Comparison of ENCODE assay signal across 27 cellular contexts in genomic region chr11:20256925-20257324, GRCh38.
"Had no signal": no experiment of that assay in that cellular context is flagged by ENCODE, and none has a peak within 500 bp of the region (broad histone marks: within the 10 kb centered on the region; RNA-seq: fewer than 3 reads in every experiment).

No MANE protein-coding gene starts in this region.

- H3K27me3 ChIP-seq: ovary, right lobe of liver, tibial nerve, upper lobe of left lung, vagina had no signal

- H3K36me3 Mint-ChIP-seq: immature natural killer cell; naive B cell; natural killer cell; stimulated activated memory B cell treated with anti-CD40 and anti-IgM and Interleukin-4, amounts not matched to agents 10 μg/mL and 1 μg/mL and 100 μg/mL, for 72 hours had no signal

- H3K9me3 Mint-ChIP-seq: natural killer cell; nephron progenitor cell; stimulated activated memory B cell treated with anti-CD40 and anti-IgM and Interleukin-4, amounts not matched to agents 10 μg/mL and 1 μg/mL and 100 μg/mL, for 72 hours; stimulated activated naive CD8-positive, alpha-beta T cell treated with anti-CD3 and anti-CD28 coated beads, Interleukin-15, amount 100 ng/mL, for 72 hours had no signal

- H3K36me3 ChIP-seq: left lung, lower lobe of right lung, ovary, right atrium auricular region, right lobe of liver, tibial nerve, upper lobe of left lung, vagina had no signal

- DNase-seq: hypothalamus; immature natural killer cell; kidney; left colon; left lung; lower lobe of right lung; mammary epithelial cell; mesenchymal stem cell; naive B cell; natural killer cell; nephron progenitor cell; ovary; right lobe of liver; stimulated activated CD4-positive, alpha-beta T cell treated with anti-CD3 and anti-CD28 coated beads, Interleukin-1b, Interleukin-23, amount 100 ng/mL, for 48 hours; stimulated activated CD4-positive, alpha-beta T cell treated with anti-CD3 and anti-CD28 coated beads, Interleukin-2, amount 100 ng/mL, for 48 hours; stimulated activated CD4-positive, alpha-beta T cell treated with anti-CD3 and anti-CD28 coated beads, Interleukin-4, amount 100 ng/mL, for 4 hours; stimulated activated CD8-positive, alpha-beta memory T cell treated with anti-CD3 and anti-CD28 coated beads, Interleukin-4, amount 100 ng/mL, for 48 hours; stimulated activated naive CD4-positive, alpha-beta T cell treated with Interleukin-2 at 50 U/mL for 16 hours; stimulated activated naive CD8-positive, alpha-beta T cell treated with anti-CD3 and anti-CD28 coated beads, Interleukin-15, amount 100 ng/mL, for 72 hours; substantia nigra; upper lobe of left lung had no signal

- H3K4me3 Mint-ChIP-seq: immature natural killer cell; naive B cell; natural killer cell; nephron progenitor cell; stimulated activated memory B cell treated with anti-CD40 and anti-IgM and Interleukin-4, amounts not matched to agents 10 μg/mL and 1 μg/mL and 100 μg/mL, for 72 hours; stimulated activated naive CD8-positive, alpha-beta T cell treated with anti-CD3 and anti-CD28 coated beads, Interleukin-15, amount 100 ng/mL, for 72 hours had no signal

- H3K27ac Mint-ChIP-seq: immature natural killer cell; naive B cell; natural killer cell; nephron progenitor cell; progenitor cell of endocrine pancreas; stimulated activated memory B cell treated with anti-CD40 and anti-IgM and Interleukin-4, amounts not matched to agents 10 μg/mL and 1 μg/mL and 100 μg/mL, for 72 hours; stimulated activated naive CD8-positive, alpha-beta T cell treated with anti-CD3 and anti-CD28 coated beads, Interleukin-15, amount 100 ng/mL, for 72 hours had no signal

- H3K27ac ChIP-seq: left lung, lower lobe of right lung, ovary, right atrium auricular region, right lobe of liver, tibial nerve, upper lobe of left lung, vagina had no signal

- H3K9me3 ChIP-seq: left lung, lower lobe of right lung, ovary, right atrium auricular region, right lobe of liver, tibial nerve, upper lobe of left lung, vagina had no signal

- H3K4me1 Mint-ChIP-seq: immature natural killer cell; naive B cell; natural killer cell; stimulated activated memory B cell treated with anti-CD40 and anti-IgM and Interleukin-4, amounts not matched to agents 10 μg/mL and 1 μg/mL and 100 μg/mL, for 72 hours; stimulated activated naive CD8-positive, alpha-beta T cell treated with anti-CD3 and anti-CD28 coated beads, Interleukin-15, amount 100 ng/mL, for 72 hours had no signal

- H3K4me3 ChIP-seq: left lung, lower lobe of right lung, ovary, right atrium auricular region, right lobe of liver, smooth muscle cell, tibial nerve, upper lobe of left lung, vagina had no signal

- H3K27me3 Mint-ChIP-seq: stimulated activated memory B cell treated with anti-CD40 and anti-IgM and Interleukin-4, amounts not matched to agents 10 μg/mL and 1 μg/mL and 100 μg/mL, for 72 hours had no signal
